8 cellular contexts compared by ENCODE assay signal in genomic region chr6:30691208-30691872, GRCh38. TPM values are rescaled to one million over a fixed set of nuclear protein-coding genes. Genes with fewer than 3 reads are reported as not detected.
DNase-seq lines count a peak whose midpoint lies in the region; ATAC-seq and TF ChIP-seq lines count a peak whose summit lies in the region.

No MANE protein-coding gene starts in this region.

- no peak for TF ChIP-seq RAD21 in liver (IDR thresholded peaks at IDR 0.05)

- H3K9ac ChIP-seq in adipocyte (ENCODE audit: low read length) (peak overlapping the region; percentile 79), liver (ENCODE audit: low read depth in 1 of 2, low read length in 2 of 2) (peak overlapping the region in 1 of 2 donors; percentile 61)

- ATAC-seq in heart left ventricle = no peak
- ATAC-seq in Right ventricle myocardium superior (ENCODE audit: poor library complexity) = no peak
- ATAC-seq in GM18868 (IDR thresholded peaks at IDR 0.05; ENCODE audit: unreplicated experiment) = no peak

- WGBS in heart left ventricle, 4 donors = 20 to 28% (median 26%) methylated on average over 9 of the region's 9 CpGs
- 15% methylated on average over 9 of the region's 9 CpGs for WGBS in liver

- no peak for TF ChIP-seq POLR2A in heart left ventricle (IDR thresholded peaks at IDR 0.05)
- TF ChIP-seq POLR2A in uterus (IDR thresholded peaks at IDR 0.05) = no peak

- DNase-seq in heart left ventricle = no peak
- no peak for DNase-seq in Right ventricle myocardium superior
- peak; percentile 19 for DNase-seq in adipocyte (ENCODE audit: low read depth)
- DNase-seq in uterus = no peak
- DNase-seq in foreskin melanocyte = no peak
- DNase-seq in Ammon's horn (ENCODE audit: low spot score) = no peak

- H3K36me3 ChIP-seq in heart left ventricle (no peaks in the 10 kb centered on the region), adipocyte (ENCODE audit: control insufficient read depth, insufficient read depth, low read length, severe bottlenecking) (no peaks in the 10 kb centered on the region), liver (ENCODE audit: control insufficient read depth in 4 of 4, insufficient read depth in 3 of 4, low read depth in 1 of 4, low read length in 3 of 4) (no peaks in the 10 kb centered on the region), uterus (no peaks in the 10 kb centered on the region)

- H3K9me3 ChIP-seq in heart left ventricle (no peaks in the 10 kb centered on the region), adipocyte (ENCODE audit: control insufficient read depth, low read length) (no peaks in the 10 kb centered on the region), liver (ENCODE audit: control insufficient read depth in 4 of 4, low read length in 3 of 4) (no peaks in the 10 kb centered on the region), uterus (no peaks in the 10 kb centered on the region)

- intact Hi-C loops in heart left ventricle (cut with DNase I) = loop anchor here in 4 of 10 donors (1.0 to 2.0 kb wide), 3 partner anchors 23 to 27 kb away; partner anchors contain the start of gene MDC1 (in 2 of the 4)
- intact Hi-C loops in Right ventricle myocardium superior (cut with DNase I) = no loop called here
- intact Hi-C loops in uterus (cut with DNase I; ENCODE audit: low total_unique reads) = no loop called here

- H3K4me1 ChIP-seq in heart left ventricle = peaks cover 4 to 40% (median 33%) of the 10 kb centered on the region in 12 donors
- peaks cover 19% of the 10 kb centered on the region for H3K4me1 ChIP-seq in adipocyte (ENCODE audit: control insufficient read depth, insufficient read depth, low read length)
- H3K4me1 ChIP-seq in liver (ENCODE audit: control insufficient read depth in 4 of 4, insufficient read depth in 4 of 4, low read length in 3 of 4) = peaks cover 9 to 49% (median 35%) of the 10 kb centered on the region in 4 donors
- peaks cover 8 to 10% of the 10 kb centered on the region in 2 donors for H3K4me1 ChIP-seq in uterus

- peak overlapping the region in 11 of 12 donors; percentile 45 to 76 (median 65) for H3K4me3 ChIP-seq in heart left ventricle
- H3K4me3 ChIP-seq in adipocyte (ENCODE audit: low read length) = peak overlapping the region; percentile 88
- H3K4me3 ChIP-seq in liver (ENCODE audit: low read depth in 1 of 3, low read length in 3 of 3) = peak overlapping the region; percentile 30 to 59 (median 45)
- H3K4me3 ChIP-seq in uterus = peak overlapping the region; percentile 60 to 78

- peak overlapping the region in 11 of 12 donors; percentile 63 to 100 (median 97) for H3K27ac ChIP-seq in heart left ventricle
- H3K27ac ChIP-seq in liver (ENCODE audit: low read depth in 1 of 2, low read length in 2 of 2) = peak overlapping the region; percentile 69 to 79
- peak overlapping the region; percentile 98 to 99 for H3K27ac ChIP-seq in uterus

- H3K27me3 ChIP-seq in heart left ventricle (no peaks in the 10 kb centered on the region), adipocyte (replicated peaks; ENCODE audit: control insufficient read depth, insufficient read depth, low read length) (no peaks in the 10 kb centered on the region), liver (ENCODE audit: control insufficient read depth in 4 of 4, insufficient read depth in 4 of 4, low read length in 3 of 4) (no peaks in the 10 kb centered on the region), uterus (no peaks in the 10 kb centered on the region)

- TF ChIP-seq CTCF in heart left ventricle (IDR thresholded peaks at IDR 0.05) (no peak), liver (IDR thresholded peaks at IDR 0.05; ENCODE audit: low read depth, low read length, missing input control) (no peak), uterus (IDR thresholded peaks at IDR 0.05) (no peak)

TF ChIP-seq in liver, 16 proteins besides CTCF, POLR2A, EP300 and RAD21:
- TF ChIP-seq JUND (IDR thresholded peaks at IDR 0.05) (no peak), HNF4A (conservative IDR thresholded peaks at IDR 0.05) (no peak), FOXA1 (IDR thresholded peaks at IDR 0.05) (no peak), SP1 (IDR thresholded peaks at IDR 0.05) (peak; percentile 2), RXRA (IDR thresholded peaks at IDR 0.05) (no peak), GABPA (IDR thresholded peaks at IDR 0.05 in 1 of 2, conservative IDR thresholded peaks at IDR 0.05 in 1 of 2) (peak in 1 of 2 donors; percentile 6), NR2F2 (IDR thresholded peaks at IDR 0.05) (no peak), FOXA2 (IDR thresholded peaks at IDR 0.05) (peak; percentile 48), YY1 (IDR thresholded peaks at IDR 0.05) (no peak)
- TF ChIP-seq, protein P1, sequence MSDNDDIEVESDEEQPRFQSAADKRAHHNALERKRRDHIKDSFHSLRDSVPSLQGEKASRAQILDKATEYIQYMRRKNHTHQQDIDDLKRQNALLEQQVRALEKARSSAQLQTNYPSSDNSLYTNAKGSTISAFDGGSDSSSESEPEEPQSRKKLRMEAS (IDR thresholded peaks at IDR 0.05) = no peak
- TF ChIP-seq, protein P2, sequence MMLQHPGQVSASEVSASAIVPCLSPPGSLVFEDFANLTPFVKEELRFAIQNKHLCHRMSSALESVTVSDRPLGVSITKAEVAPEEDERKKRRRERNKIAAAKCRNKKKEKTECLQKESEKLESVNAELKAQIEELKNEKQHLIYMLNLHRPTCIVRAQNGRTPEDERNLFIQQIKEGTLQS (IDR thresholded peaks at IDR 0.05) = no peak

RNA-seq across cellular contexts. Expression of gene NRM, which starts 0.6 kb away (rescaled TPM):
- total RNA-seq in heart left ventricle (1 to 10 TPM; 2.2 to 9.6 (median 3.9) TPM), Right ventricle myocardium superior (3.2 TPM), liver (1 to 10 TPM in 1 of 2 donors, under 1 TPM in 1; 0.59 to 2.3 TPM), uterus (10 to 100 TPM in 1 of 4 donors, 1 to 10 TPM in 2, under 1 TPM in 1; 0.59 to 29.3 (median 5.4) TPM)
- polyA plus RNA-seq in heart left ventricle (1 to 10 TPM; 5.6 to 8.6 TPM), liver (1 to 10 TPM; 2.4 to 3.3 TPM)

RNA-seq across cellular contexts. Expression of gene PPP1R18, which starts 4.9 kb away (rescaled TPM):
- 10 to 100 TPM; 11.9 to 77.2 (median 18.5) TPM for total RNA-seq in heart left ventricle
- polyA plus RNA-seq in heart left ventricle = 10 to 100 TPM; 19.4 to 21.8 TPM
- total RNA-seq in Right ventricle myocardium superior = 13.4 TPM
- 10 to 100 TPM; 11.4 to 11.5 TPM for total RNA-seq in liver
- polyA plus RNA-seq in liver = 10 to 100 TPM in 1 of 2 donors, 1 to 10 TPM in 1; 7.4 to 17.4 TPM
- 100 to 1,000 TPM in 1 of 4 donors, 10 to 100 TPM in 3; 15.4 to 114 (median 18.2) TPM for total RNA-seq in uterus

RNA-seq across cellular contexts. Expression of gene DHX16, which starts 18.5 kb away (rescaled TPM):
- total RNA-seq in heart left ventricle = 10 to 100 TPM; 17.6 to 26.1 (median 21.0) TPM
- polyA plus RNA-seq in heart left ventricle = 10 to 100 TPM; 16.1 to 39.4 TPM
- 20.5 TPM for total RNA-seq in Right ventricle myocardium superior
- 10 to 100 TPM; 20.6 to 23.9 TPM for total RNA-seq in liver
- polyA plus RNA-seq in liver = 10 to 100 TPM; 10.1 to 14.2 TPM
- total RNA-seq in uterus = 10 to 100 TPM in 2 of 4 donors, 1 to 10 TPM in 2; 3.2 to 31.8 (median 16.3) TPM

RNA-seq across cellular contexts. Expression of gene MDC1, which starts 25.7 kb away (rescaled TPM):
- 10 to 100 TPM; 10.6 to 25.0 (median 17.5) TPM for total RNA-seq in heart left ventricle
- polyA plus RNA-seq in heart left ventricle = 10 to 100 TPM in 1 of 2 donors, 1 to 10 TPM in 1; 8.6 to 13.9 TPM
- total RNA-seq in Right ventricle myocardium superior = 16.4 TPM
- 10 to 100 TPM in 1 of 2 donors, 1 to 10 TPM in 1; 9.0 to 15.5 TPM for total RNA-seq in liver
- polyA plus RNA-seq in liver = 1 to 10 TPM; 5.9 to 7.7 TPM
- 10 to 100 TPM in 2 of 4 donors, 1 to 10 TPM in 2; 3.1 to 61.9 (median 10.2) TPM for total RNA-seq in uterus

RNA-seq across cellular contexts. Expression of gene TUBB, which starts 28.8 kb away (rescaled TPM):
- total RNA-seq in heart left ventricle (100 to 1,000 TPM; 183 to 474 (median 238) TPM), Right ventricle myocardium superior (179 TPM), liver (100 to 1,000 TPM; 197 to 533 TPM), uterus (100 to 1,000 TPM; 130 to 426 (median 290) TPM)
- polyA plus RNA-seq in heart left ventricle (100 to 1,000 TPM; 195 to 497 TPM), liver (100 to 1,000 TPM; 115 to 224 TPM)
